ENCODE assay signal across 11 cellular contexts in the genomic region with DNA sequence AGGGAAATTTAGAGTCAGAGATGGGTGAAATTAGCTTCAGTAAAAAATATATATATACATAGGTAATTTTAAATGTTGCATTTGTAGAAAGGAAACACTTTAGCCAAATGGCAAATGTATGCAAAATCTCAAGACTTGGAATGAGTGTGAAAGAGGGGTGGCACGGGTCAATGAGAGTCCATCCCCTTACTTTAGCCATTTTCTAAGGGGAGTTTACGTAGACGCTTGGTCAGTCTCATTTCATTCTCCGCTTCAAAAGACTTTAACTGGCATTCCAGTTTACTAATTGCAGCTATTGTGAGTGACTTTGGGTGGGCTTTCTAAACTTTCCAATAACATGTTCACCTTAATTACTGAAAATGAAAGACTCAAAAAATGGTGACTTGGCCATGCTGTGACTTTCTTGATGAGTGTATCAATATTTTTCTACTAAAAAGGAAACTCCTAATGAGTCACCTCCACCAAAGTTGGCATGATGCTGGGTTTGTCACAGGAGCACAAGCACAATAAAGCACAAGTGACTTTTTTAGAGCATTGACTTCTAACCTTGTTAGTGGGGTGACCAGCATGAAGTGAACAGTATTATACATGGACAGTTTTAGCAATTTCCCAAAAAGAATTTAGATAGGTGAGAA.
DNase-seq lines count a peak whose midpoint lies in the region; ATAC-seq and TF ChIP-seq lines count a peak whose summit lies in the region.
"Had no signal": no experiment of that assay in that cellular context is flagged by ENCODE, and none has a peak within 500 bp of the region (broad histone marks: within the 10 kb centered on the region; RNA-seq: fewer than 3 reads in every experiment).

No MANE protein-coding gene starts in this region.

- no peaks in the 10 kb centered on the region for H3K9me3 ChIP-seq in gastrocnemius medialis
- H3K9me3 ChIP-seq: SJSA1 had no signal

- DNase-seq in activated CD8-positive, alpha-beta memory T cell treated with anti-CD3 and anti-CD28 coated beads, Interleukin-2, amount 10 ng/mL, durations not matched to agents 7 days and 5 days = peak; percentile 62
- DNase-seq in activated CD8-positive, alpha-beta memory T cell treated with anti-CD3 and anti-CD28 coated beads, Interleukin-2, amount 50 U/mL, for 48 hours = no peak
- peak; percentile 52 for DNase-seq in stimulated activated CD4-positive, alpha-beta T cell treated with anti-CD3 and anti-CD28 coated beads, Interleukin-4, amount 100 ng/mL, for 24 hours
- DNase-seq in cerebellar nuclear complex (lab: John Stamatoyannopoulos, UW) (no peak), gastrocnemius medialis (no peak)
- no peak for DNase-seq in activated T-helper 2 cell treated with anti-CD3 and anti-CD28 coated beads, Interferon-gamma antibody, Interleukin-2, Interleukin-4, amounts not matched to agents 10 μg/mL and 5 μg/mL and 100 μg/mL, durations not matched to agents 14 hours and 24 hours and 36 hours (ENCODE audit: low spot score)
- DNase-seq: KG1 had no signal

- in situ Hi-C loops in gastrocnemius medialis (cut with MboI; ENCODE audit: low sequenced_read_pairs in 4 of 4) = no loop called here

- H3K27me3 Mint-ChIP-seq in activated CD8-positive, alpha-beta memory T cell treated with anti-CD3 and anti-CD28 coated beads, Interleukin-2, amount 10 ng/mL, durations not matched to agents 7 days and 5 days = peaks cover 2% of the 10 kb centered on the region
- no peaks in the 10 kb centered on the region for H3K27me3 Mint-ChIP-seq in activated T-helper 2 cell treated with anti-CD3 and anti-CD28 coated beads, Interferon-gamma antibody, Interleukin-2, Interleukin-4, amounts not matched to agents 10 μg/mL and 5 μg/mL and 100 μg/mL, durations not matched to agents 14 hours and 24 hours and 36 hours (ENCODE audit: low read depth)

- H3K9me3 Mint-ChIP-seq in activated CD8-positive, alpha-beta memory T cell treated with anti-CD3 and anti-CD28 coated beads, Interleukin-2, amount 10 ng/mL, durations not matched to agents 7 days and 5 days (ENCODE audit: low read depth) = peaks cover 2% of the 10 kb centered on the region
- H3K9me3 Mint-ChIP-seq in activated T-helper 2 cell treated with anti-CD3 and anti-CD28 coated beads, Interferon-gamma antibody, Interleukin-2, Interleukin-4, amounts not matched to agents 10 μg/mL and 5 μg/mL and 100 μg/mL, durations not matched to agents 14 hours and 24 hours and 36 hours = no peaks in the 10 kb centered on the region

- peak; percentile 94 for ATAC-seq in activated CD8-positive, alpha-beta memory T cell treated with anti-CD3 and anti-CD28 coated beads, Interleukin-2, amount 10 ng/mL, durations not matched to agents 7 days and 5 days
- ATAC-seq in GM21737 (IDR thresholded peaks at IDR 0.05; ENCODE audit: unreplicated experiment) (peak; percentile 82), HG03439 (IDR thresholded peaks at IDR 0.05; ENCODE audit: unreplicated experiment) (peak; percentile 92), gastrocnemius medialis (no peak)

- H3K27ac Mint-ChIP-seq in activated CD8-positive, alpha-beta memory T cell treated with anti-CD3 and anti-CD28 coated beads, Interleukin-2, amount 10 ng/mL, durations not matched to agents 7 days and 5 days = peak overlapping the region; percentile 48
- no peak overlapping the region for H3K27ac Mint-ChIP-seq in activated T-helper 2 cell treated with anti-CD3 and anti-CD28 coated beads, Interferon-gamma antibody, Interleukin-2, Interleukin-4, amounts not matched to agents 10 μg/mL and 5 μg/mL and 100 μg/mL, durations not matched to agents 14 hours and 24 hours and 36 hours

- H3K4me3 ChIP-seq in gastrocnemius medialis = no peak overlapping the region
- H3K4me3 ChIP-seq: lung, SJSA1 had no signal

- H3K4me3 Mint-ChIP-seq in activated CD8-positive, alpha-beta memory T cell treated with anti-CD3 and anti-CD28 coated beads, Interleukin-2, amount 10 ng/mL, durations not matched to agents 7 days and 5 days = no peak overlapping the region
- H3K4me3 Mint-ChIP-seq in activated T-helper 2 cell treated with anti-CD3 and anti-CD28 coated beads, Interferon-gamma antibody, Interleukin-2, Interleukin-4, amounts not matched to agents 10 μg/mL and 5 μg/mL and 100 μg/mL, durations not matched to agents 14 hours and 24 hours and 36 hours (ENCODE audit: low read depth) = no peak overlapping the region

- CTCF ChIA-PET in activated CD8-positive, alpha-beta memory T cell treated with anti-CD3 and anti-CD28 coated beads, Interleukin-2, amount 10 ng/mL, durations not matched to agents 7 days and 5 days (lab: Charles Lee) = no interaction called here

- peaks cover 8% of the 10 kb centered on the region for H3K36me3 Mint-ChIP-seq in activated CD8-positive, alpha-beta memory T cell treated with anti-CD3 and anti-CD28 coated beads, Interleukin-2, amount 10 ng/mL, durations not matched to agents 7 days and 5 days
- no peaks in the 10 kb centered on the region for H3K36me3 Mint-ChIP-seq in activated T-helper 2 cell treated with anti-CD3 and anti-CD28 coated beads, Interferon-gamma antibody, Interleukin-2, Interleukin-4, amounts not matched to agents 10 μg/mL and 5 μg/mL and 100 μg/mL, durations not matched to agents 14 hours and 24 hours and 36 hours (ENCODE audit: low read depth)

- TF ChIP-seq CTCF in gastrocnemius medialis (IDR thresholded peaks at IDR 0.05 in 4 of 5, conservative IDR thresholded peaks at IDR 0.05 in 1 of 5) = no peak

- peaks cover 21% of the 10 kb centered on the region for H3K4me1 Mint-ChIP-seq in activated CD8-positive, alpha-beta memory T cell treated with anti-CD3 and anti-CD28 coated beads, Interleukin-2, amount 10 ng/mL, durations not matched to agents 7 days and 5 days
- H3K4me1 Mint-ChIP-seq in activated T-helper 2 cell treated with anti-CD3 and anti-CD28 coated beads, Interferon-gamma antibody, Interleukin-2, Interleukin-4, amounts not matched to agents 10 μg/mL and 5 μg/mL and 100 μg/mL, durations not matched to agents 14 hours and 24 hours and 36 hours (ENCODE audit: low read depth) = peaks cover 9% of the 10 kb centered on the region

- no peaks in the 10 kb centered on the region for H3K36me3 ChIP-seq in gastrocnemius medialis
- H3K36me3 ChIP-seq: SJSA1 had no signal

- intact Hi-C loops in gastrocnemius medialis (cut with DNase I; ENCODE audit: low total_unique reads) = no loop called here
- intact Hi-C loops in activated T-helper 2 cell treated with anti-CD3 and anti-CD28 coated beads, Interferon-gamma antibody, Interleukin-2, Interleukin-4, amounts not matched to agents 10 μg/mL and 5 μg/mL and 100 μg/mL, durations not matched to agents 14 hours and 24 hours and 36 hours (cut with micrococcal nuclease) = loop anchor here (5.0 to 10.0 kb wide), 2 partner anchors 103 to 335 kb away; no protein-coding TSS in a partner anchor

- no peaks in the 10 kb centered on the region for H3K4me1 ChIP-seq in gastrocnemius medialis
- H3K4me1 ChIP-seq: SJSA1 had no signal

- no peak overlapping the region for H3K27ac ChIP-seq in gastrocnemius medialis
- H3K27ac ChIP-seq: SJSA1 had no signal

- TF ChIP-seq POLR2A in gastrocnemius medialis (IDR thresholded peaks at IDR 0.05) = no peak

- no peaks in the 10 kb centered on the region for H3K27me3 ChIP-seq in gastrocnemius medialis
- H3K27me3 ChIP-seq: SJSA1 had no signal

Comparison
In these comparisons a context has a peak if more than half of its experiments do, and no peak if none do; other contexts are left out.
1. DNase-seq: peak in activated CD8-positive, alpha-beta memory T cell treated with anti-CD3 and anti-CD28 coated beads, Interleukin-2, amount 10 ng/mL, durations not matched to agents 7 days and 5 days (single experiment) and stimulated activated CD4-positive, alpha-beta T cell treated with anti-CD3 and anti-CD28 coated beads, Interleukin-4, amount 100 ng/mL, for 24 hours (single experiment); none in activated CD8-positive, alpha-beta memory T cell treated with anti-CD3 and anti-CD28 coated beads, Interleukin-2, amount 50 U/mL, for 48 hours (single experiment), cerebellar nuclear complex (0 of 2), gastrocnemius medialis (0 of 2) and activated T-helper 2 cell treated with anti-CD3 and anti-CD28 coated beads, Interferon-gamma antibody, Interleukin-2, Interleukin-4, amounts not matched to agents 10 μg/mL and 5 μg/mL and 100 μg/mL, durations not matched to agents 14 hours and 24 hours and 36 hours (single experiment).
2. ATAC-seq: peak in activated CD8-positive, alpha-beta memory T cell treated with anti-CD3 and anti-CD28 coated beads, Interleukin-2, amount 10 ng/mL, durations not matched to agents 7 days and 5 days (single experiment), GM21737 (single experiment) and HG03439 (single experiment); none in gastrocnemius medialis (0 of 2).